8 cellular contexts compared by ENCODE assay signal in genomic region chr3:143443851-143444331, GRCh38.
A peak's percentile ranks its signal among the peaks of the same experiment; 100 is the strongest.
DNase-seq lines count a peak whose midpoint lies in the region; ATAC-seq and TF ChIP-seq lines count a peak whose summit lies in the region.

No MANE protein-coding gene starts in this region.

- H3K27me3 ChIP-seq in parathyroid adenoma (ENCODE audit: control insufficient read depth, insufficient read depth, low read length), result no peaks in the 10 kb centered on the region

- H3K4me1 Mint-ChIP-seq in activated CD8-positive, alpha-beta memory T cell treated with anti-CD3 and anti-CD28 coated beads, Interleukin-2, amount 10 ng/mL, durations not matched to agents 7 days and 5 days, result peaks cover 19% of the 10 kb centered on the region
- peaks cover 20% of the 10 kb centered on the region for H3K4me1 Mint-ChIP-seq in T-helper 2 cell treated with Interferon-gamma antibody and Interleukin-4, amounts not matched to agents 5 μg/mL and 100 μg/mL, for 36 hours (ENCODE audit: low read depth)
- H3K4me1 Mint-ChIP-seq in mesothelial cell of epicardium, result no peaks in the 10 kb centered on the region

- no peaks in the 10 kb centered on the region for H3K27me3 Mint-ChIP-seq in activated CD8-positive, alpha-beta memory T cell treated with anti-CD3 and anti-CD28 coated beads, Interleukin-2, amount 10 ng/mL, durations not matched to agents 7 days and 5 days
- no peaks in the 10 kb centered on the region for H3K27me3 Mint-ChIP-seq in T-helper 2 cell treated with Interferon-gamma antibody and Interleukin-4, amounts not matched to agents 5 μg/mL and 100 μg/mL, for 36 hours (ENCODE audit: low read depth)
- peaks cover 3% of the 10 kb centered on the region for H3K27me3 Mint-ChIP-seq in mesothelial cell of epicardium (ENCODE audit: low read depth)

- H3K27ac ChIP-seq in parathyroid adenoma, result peak overlapping the region; percentile 27

- no peaks in the 10 kb centered on the region for H3K36me3 ChIP-seq in parathyroid adenoma (ENCODE audit: control insufficient read depth, insufficient read depth, low read length)

- H3K4me2 ChIP-seq in parathyroid adenoma (ENCODE audit: low read length), result no peak overlapping the region

- H3K9me3 Mint-ChIP-seq in activated CD8-positive, alpha-beta memory T cell treated with anti-CD3 and anti-CD28 coated beads, Interleukin-2, amount 10 ng/mL, durations not matched to agents 7 days and 5 days (ENCODE audit: low read depth), result no peaks in the 10 kb centered on the region
- no peaks in the 10 kb centered on the region for H3K9me3 Mint-ChIP-seq in T-helper 2 cell treated with Interferon-gamma antibody and Interleukin-4, amounts not matched to agents 5 μg/mL and 100 μg/mL, for 36 hours
- no peaks in the 10 kb centered on the region for H3K9me3 Mint-ChIP-seq in mesothelial cell of epicardium

- peak; percentile 67 for ATAC-seq in activated CD8-positive, alpha-beta memory T cell treated with anti-CD3 and anti-CD28 coated beads, Interleukin-2, amount 10 ng/mL, durations not matched to agents 7 days and 5 days
- ATAC-seq in esophagus mucosa, result peak; percentile 100
- no peak for ATAC-seq in GM21786 (IDR thresholded peaks at IDR 0.05; ENCODE audit: unreplicated experiment)

- CTCF ChIA-PET in activated CD8-positive, alpha-beta memory T cell treated with anti-CD3 and anti-CD28 coated beads, Interleukin-2, amount 10 ng/mL, durations not matched to agents 7 days and 5 days (lab: Charles Lee), result interaction anchor here (0.6 kb wide), 1 partner anchor 10 kb away, joined by 3 read pairs; no protein-coding TSS in a partner anchor

- H3K27ac Mint-ChIP-seq in activated CD8-positive, alpha-beta memory T cell treated with anti-CD3 and anti-CD28 coated beads, Interleukin-2, amount 10 ng/mL, durations not matched to agents 7 days and 5 days, result peak overlapping the region; percentile 22
- peak overlapping the region; percentile 65 for H3K27ac Mint-ChIP-seq in T-helper 2 cell treated with Interferon-gamma antibody and Interleukin-4, amounts not matched to agents 5 μg/mL and 100 μg/mL, for 36 hours
- no peak overlapping the region for H3K27ac Mint-ChIP-seq in mesothelial cell of epicardium

- H3K9ac ChIP-seq in parathyroid adenoma, result no peak overlapping the region

- DNase-seq in activated CD8-positive, alpha-beta memory T cell treated with anti-CD3 and anti-CD28 coated beads, Interleukin-2, amount 10 ng/mL, durations not matched to agents 7 days and 5 days, result peak; percentile 68
- DNase-seq in activated CD8-positive, alpha-beta memory T cell treated with anti-CD3 and anti-CD28 coated beads, Interleukin-2, amount 50 U/mL, for 48 hours, result no peak
- DNase-seq in T-helper 2 cell treated with Interferon-gamma antibody and Interleukin-4, amounts not matched to agents 5 μg/mL and 100 μg/mL, for 36 hours (ENCODE audit: low spot score), result peak; percentile 48
- DNase-seq in cortex of kidney (lab: John Stamatoyannopoulos, UW) (no peak), mesothelial cell of epicardium (ENCODE audit: low spot score in 2 of 2, unreplicated experiment in 2 of 2) (no peak)

- no peak overlapping the region for H2AFZ ChIP-seq in parathyroid adenoma

- no peak overlapping the region for H3K4me3 Mint-ChIP-seq in activated CD8-positive, alpha-beta memory T cell treated with anti-CD3 and anti-CD28 coated beads, Interleukin-2, amount 10 ng/mL, durations not matched to agents 7 days and 5 days
- peak overlapping the region; percentile 47 for H3K4me3 Mint-ChIP-seq in T-helper 2 cell treated with Interferon-gamma antibody and Interleukin-4, amounts not matched to agents 5 μg/mL and 100 μg/mL, for 36 hours
- H3K4me3 Mint-ChIP-seq in mesothelial cell of epicardium, result no peak overlapping the region

- no peaks in the 10 kb centered on the region for H3K36me3 Mint-ChIP-seq in activated CD8-positive, alpha-beta memory T cell treated with anti-CD3 and anti-CD28 coated beads, Interleukin-2, amount 10 ng/mL, durations not matched to agents 7 days and 5 days
- peaks cover 6% of the 10 kb centered on the region for H3K36me3 Mint-ChIP-seq in T-helper 2 cell treated with Interferon-gamma antibody and Interleukin-4, amounts not matched to agents 5 μg/mL and 100 μg/mL, for 36 hours (ENCODE audit: low read depth)
- no peaks in the 10 kb centered on the region for H3K36me3 Mint-ChIP-seq in mesothelial cell of epicardium

- H3K9me3 ChIP-seq in parathyroid adenoma (ENCODE audit: control insufficient read depth, low read length), result no peaks in the 10 kb centered on the region

- TF ChIP-seq CTCF in parathyroid adenoma (IDR thresholded peaks at IDR 0.05) (no peak), mesothelial cell of epicardium (IDR thresholded peaks at IDR 0.05; ENCODE audit: unreplicated experiment) (no peak)

- no peak overlapping the region for H3K4me3 ChIP-seq in parathyroid adenoma (ENCODE audit: low read depth, low read length)

- H3K79me2 ChIP-seq in parathyroid adenoma, result no peaks in the 10 kb centered on the region

- no peaks in the 10 kb centered on the region for H3K4me1 ChIP-seq in parathyroid adenoma

Comparison
In these comparisons a context has a peak if more than half of its experiments do, and no peak if none do; other contexts are left out.
1. DNase-seq: peak in activated CD8-positive, alpha-beta memory T cell treated with anti-CD3 and anti-CD28 coated beads, Interleukin-2, amount 10 ng/mL, durations not matched to agents 7 days and 5 days (single experiment) and T-helper 2 cell treated with Interferon-gamma antibody and Interleukin-4, amounts not matched to agents 5 μg/mL and 100 μg/mL, for 36 hours (single experiment); none in activated CD8-positive, alpha-beta memory T cell treated with anti-CD3 and anti-CD28 coated beads, Interleukin-2, amount 50 U/mL, for 48 hours (single experiment), cortex of kidney (single experiment) and mesothelial cell of epicardium (0 of 2).